3 cellular contexts compared by ENCODE assay signal in genomic region chr11:64833509-64833908, GRCh38.
"Had no signal": no experiment of that assay in that cellular context is flagged by ENCODE, and none has a peak within 500 bp of the region (broad histone marks: within the 10 kb centered on the region; RNA-seq: fewer than 3 reads in every experiment).

No MANE protein-coding gene starts in this region.

- ATAC-seq: GM12878 had no signal

- H3K4me3 ChIP-seq: GM12878 had no signal

- DNase-seq: GDM1, GF-D8 had no signal
